29 cellular contexts compared by ENCODE assay signal in the genomic region with DNA sequence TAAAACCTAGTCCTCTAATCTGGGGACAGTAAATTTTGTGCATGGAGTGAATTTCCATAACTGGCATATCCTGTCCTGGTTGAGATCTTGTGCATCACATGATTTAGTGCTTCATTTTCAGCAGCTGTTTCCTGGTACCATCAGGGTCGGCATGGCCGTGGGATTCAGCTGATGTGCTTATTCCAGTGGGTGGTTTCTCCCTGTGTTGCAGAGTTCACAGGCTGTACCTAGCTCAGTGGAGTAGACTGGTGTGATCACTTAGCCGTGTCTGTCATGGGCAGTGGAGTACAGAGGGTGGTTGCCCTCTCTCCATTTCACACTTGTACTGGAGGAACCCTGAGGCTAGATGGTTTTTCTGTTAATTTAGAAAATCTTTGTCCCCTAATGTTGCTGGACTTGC.
DNase-seq lines count a peak whose midpoint lies in the region; ATAC-seq, FAIRE-seq and TF ChIP-seq lines count a peak whose summit lies in the region.
"Had no signal": no experiment of that assay in that cellular context is flagged by ENCODE, and none has a peak within 500 bp of the region (broad histone marks: within the 10 kb centered on the region; RNA-seq: fewer than 3 reads in every experiment).

No MANE protein-coding gene starts in this region.

- no peaks in the 10 kb centered on the region for H3K9me1 ChIP-seq in endothelial cell of umbilical vein (replicated peaks; ENCODE audit: control insufficient read depth, extremely low read depth, insufficient read depth, low read length)

- CTCF ChIA-PET in endothelial cell of umbilical vein (lab: Charles Lee): interaction anchor here (0.7 kb wide), 2 partner anchors 13 to 475 kb away, joined by 3 to 4 read pairs; no protein-coding TSS in a partner anchor

- peaks cover 0 to 14% (median 0%) of the 10 kb centered on the region in 11 experiments; a peak in 3 of 22 replicates for H4K20me1 ChIP-seq in BLaER1 treated with 17β-estradiol and CSF1 and Interleukin-3, amounts not matched to agents 10 nM and 100 nM
- H4K20me1 ChIP-seq in endothelial cell of umbilical vein (replicated peaks; ENCODE audit: control insufficient read depth, extremely low read depth, insufficient read depth, low read length): peaks cover 5% of the 10 kb centered on the region

- TF ChIP-seq CTCF in endothelial cell of umbilical vein (IDR thresholded peaks at IDR 0.05; ENCODE audit: extremely low read depth in 1 of 2, insufficient read depth in 1 of 2, low read depth in 1 of 2, low read length in 2 of 2): no peak

- no peak overlapping the region for H3K9ac ChIP-seq in BLaER1 treated with 17β-estradiol and CSF1 and Interleukin-3, amounts not matched to agents 10 nM and 100 nM
- H3K9ac ChIP-seq in endothelial cell of umbilical vein (replicated peaks; ENCODE audit: extremely low read depth, insufficient read depth, low read length): no peak overlapping the region

- peaks cover 0 to 17% (median 6%) of the 10 kb centered on the region in 11 experiments; a peak in 6 of 22 replicates for H3K9me3 ChIP-seq in BLaER1 treated with 17β-estradiol and CSF1 and Interleukin-3, amounts not matched to agents 10 nM and 100 nM (replicated peaks in 1 of 11)
- no peaks in the 10 kb centered on the region for H3K9me3 ChIP-seq in endothelial cell of umbilical vein (replicated peaks; ENCODE audit: control insufficient read depth, insufficient read depth, low read length)
- H3K9me3 ChIP-seq: SJCRH30 had no signal

- FAIRE-seq in endothelial cell of umbilical vein (lab: Jason Lieb, UNC): no peak
- FAIRE-seq: RCC 7860, small intestine had no signal

- dilution Hi-C loops in endothelial cell of umbilical vein (cut with MboI; ENCODE audit: extremely low pct_ligation_motif_present, low sequenced_read_pairs): no loop called here

- peaks cover 6 to 25% (median 12%) of the 10 kb centered on the region in 10 experiments; a peak in 17 of 20 replicates for H3K4me1 ChIP-seq in BLaER1 treated with 17β-estradiol and CSF1 and Interleukin-3, amounts not matched to agents 10 nM and 100 nM
- H3K4me1 ChIP-seq in endothelial cell of umbilical vein (ENCODE audit: control insufficient read depth, extremely low read depth, insufficient read depth, low read length): no peaks in the 10 kb centered on the region
- H3K4me1 ChIP-seq: SJCRH30 had no signal

- H3K27me3 ChIP-seq in BLaER1 treated with 17β-estradiol and CSF1 and Interleukin-3, amounts not matched to agents 10 nM and 100 nM: no peaks in the 10 kb centered on the region
- no peaks in the 10 kb centered on the region for H3K27me3 ChIP-seq in endothelial cell of umbilical vein (ENCODE audit: control insufficient read depth in 2 of 2, insufficient read depth in 2 of 2, low read length in 2 of 2)
- H3K27me3 ChIP-seq: SJCRH30 had no signal

- DNase-seq in LHCN-M2 (ENCODE audit: low read depth) (peak; percentile 42), endothelial cell of umbilical vein (ENCODE audit: low read depth, low spot score) (peak; percentile 32), myocyte (ENCODE audit: low read depth) (peak; percentile 34), T-helper 2 cell (no peak), OCI-M2 (lab: John Stamatoyannopoulos, UW; ENCODE audit: unreplicated experiment) (no peak)
- no peak for DNase-seq in stimulated activated CD8-positive, alpha-beta memory T cell treated with anti-CD3 and anti-CD28 coated beads, Interleukin-4, amount 100 ng/mL, for 48 hours
- DNase-seq: activated B cell treated with CpG ODN at 0.5 μM for 24 hours; activated CD4-positive, alpha-beta T cell treated with anti-CD3 and anti-CD28 coated beads, Interleukin-2, amount 50 U/mL, for 1 hour; activated CD8-positive, alpha-beta memory T cell treated with anti-CD3 and anti-CD28 coated beads, Interleukin-2, amount 10 ng/mL, durations not matched to agents 7 days and 5 days; activated naive CD4-positive, alpha-beta T cell treated with anti-CD3 and anti-CD28 coated beads for 36 hours; activated T-cell treated with anti-CD3 and anti-CD28 coated beads, Interleukin-2, amount 50 U/mL, for 48 hours; amniotic stem cell; COR-L47; DMS79 treated with DMSO at 0.1 percent for 48 hours; effector CD4-positive, alpha-beta T cell; erythroblast; GF-D8; mesenchymal stem cell; MV-4-11; naive B cell; NCI-H146; NCI-H524; SJCRH30; small intestine; stimulated activated naive CD8-positive, alpha-beta T cell treated with anti-CD3 and anti-CD28 coated beads, Interleukin-15, amount 100 ng/mL, for 72 hours had no signal

- TF ChIP-seq POLR2A in endothelial cell of umbilical vein (IDR thresholded peaks at IDR 0.05; ENCODE audit: low read depth, low read length): no peak

- no peaks in the 10 kb centered on the region for H3K79me2 ChIP-seq in endothelial cell of umbilical vein (ENCODE audit: control insufficient read depth, insufficient read depth, low read length)

- H3K4me3 ChIP-seq in BLaER1 treated with 17β-estradiol and CSF1 and Interleukin-3, amounts not matched to agents 10 nM and 100 nM: no peak overlapping the region
- H3K4me3 ChIP-seq in endothelial cell of umbilical vein (replicated peaks in 1 of 3; ENCODE audit: insufficient read depth in 1 of 3, low read depth in 1 of 3, low read length in 3 of 3): no peak overlapping the region
- H3K4me3 ChIP-seq: SJCRH30 had no signal

- intact Hi-C loops in endothelial cell of umbilical vein (cut with micrococcal nuclease): no loop called here

- ATAC-seq in GM19351 (IDR thresholded peaks at IDR 0.05; ENCODE audit: unreplicated experiment): no peak
- ATAC-seq: activated CD8-positive, alpha-beta memory T cell treated with anti-CD3 and anti-CD28 coated beads, Interleukin-2, amount 10 ng/mL, durations not matched to agents 7 days and 5 days; stimulated activated naive CD8-positive, alpha-beta T cell treated with anti-CD3 and anti-CD28 coated beads, Interleukin-15, amount 100 ng/mL, for 72 hours had no signal

- no peak overlapping the region for H3K27ac ChIP-seq in BLaER1 treated with 17β-estradiol and CSF1 and Interleukin-3, amounts not matched to agents 10 nM and 100 nM
- no peak overlapping the region for H3K27ac ChIP-seq in endothelial cell of umbilical vein (ENCODE audit: insufficient read depth, low read depth, low read length)
- H3K27ac ChIP-seq: HL-60, SJCRH30 had no signal

- POLR2A ChIA-PET in endothelial cell of umbilical vein (lab: Charles Lee): no interaction called here

- H3K4me2 ChIP-seq in BLaER1 treated with 17β-estradiol and CSF1 and Interleukin-3, amounts not matched to agents 10 nM and 100 nM: peak overlapping the region in 10 of 11 experiments; percentile 12 to 61 (median 44); a peak in 17 of 22 replicates
- no peak overlapping the region for H3K4me2 ChIP-seq in endothelial cell of umbilical vein (ENCODE audit: insufficient read depth, low read length)

- H3K36me3 ChIP-seq in BLaER1 treated with 17β-estradiol and CSF1 and Interleukin-3, amounts not matched to agents 10 nM and 100 nM: 0 out of 22 replicates have a peak, but pooled peaks cover 0 to 4% (median 0%) of the 10 kb centered on the region in 11 experiments
- H3K36me3 ChIP-seq in endothelial cell of umbilical vein (ENCODE audit: control insufficient read depth in 2 of 2, extremely low read depth in 1 of 2, insufficient read depth in 2 of 2, low read length in 2 of 2): no peaks in the 10 kb centered on the region
- H3K36me3 ChIP-seq: SJCRH30 had no signal

- BruUV-seq in endothelial cell of umbilical vein (replicated peaks; lab: Mats Ljungman, UMichigan): no TSS peak

- H2AFZ ChIP-seq in endothelial cell of umbilical vein (ENCODE audit: low read depth, low read length): no peak overlapping the region

TF ChIP-seq in endothelial cell of umbilical vein, 7 proteins besides CTCF, POLR2A, EP300 and RAD21:
- TF ChIP-seq EZH2 (IDR thresholded peaks at IDR 0.05; ENCODE audit: borderline replicate concordance, low read depth, low read length, severe bottlenecking): no peak
- TF ChIP-seq GATA2 (IDR thresholded peaks at IDR 0.05; ENCODE audit: insufficient read depth, insufficient read length, low read depth, low read length): no peak
- no peak for TF ChIP-seq JUN (IDR thresholded peaks at IDR 0.05; ENCODE audit: borderline replicate concordance, insufficient read depth, insufficient read length, low read depth)
- TF ChIP-seq FOS (IDR thresholded peaks at IDR 0.05; ENCODE audit: borderline replicate concordance, insufficient read depth, low read length): no peak
- TF ChIP-seq MYC (IDR thresholded peaks at IDR 0.05; ENCODE audit: low read depth, low read length): no peak
- TF ChIP-seq POLR2AphosphoS5 (IDR thresholded peaks at IDR 0.05; ENCODE audit: insufficient read depth, low read depth, low read length): no peak
- TF ChIP-seq, protein P1, sequence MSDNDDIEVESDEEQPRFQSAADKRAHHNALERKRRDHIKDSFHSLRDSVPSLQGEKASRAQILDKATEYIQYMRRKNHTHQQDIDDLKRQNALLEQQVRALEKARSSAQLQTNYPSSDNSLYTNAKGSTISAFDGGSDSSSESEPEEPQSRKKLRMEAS (IDR thresholded peaks at IDR 0.05; ENCODE audit: insufficient read depth, insufficient read length): no peak
TF ChIP-seq in endothelial cell of umbilical vein: peak in this region for 0.

Comparison
In these comparisons a context has a peak if more than half of its experiments do, and no peak if none do; other contexts are left out.
1. DNase-seq: peak in LHCN-M2 (single experiment), endothelial cell of umbilical vein (single experiment) and myocyte (single experiment); none in stimulated activated CD8-positive, alpha-beta memory T cell treated with anti-CD3 and anti-CD28 coated beads, Interleukin-4, amount 100 ng/mL, for 48 hours (single experiment), T-helper 2 cell (0 of 5) and OCI-M2 (single experiment).